Comparison of ENCODE assay signal across 1 cellular context in the genomic region with DNA sequence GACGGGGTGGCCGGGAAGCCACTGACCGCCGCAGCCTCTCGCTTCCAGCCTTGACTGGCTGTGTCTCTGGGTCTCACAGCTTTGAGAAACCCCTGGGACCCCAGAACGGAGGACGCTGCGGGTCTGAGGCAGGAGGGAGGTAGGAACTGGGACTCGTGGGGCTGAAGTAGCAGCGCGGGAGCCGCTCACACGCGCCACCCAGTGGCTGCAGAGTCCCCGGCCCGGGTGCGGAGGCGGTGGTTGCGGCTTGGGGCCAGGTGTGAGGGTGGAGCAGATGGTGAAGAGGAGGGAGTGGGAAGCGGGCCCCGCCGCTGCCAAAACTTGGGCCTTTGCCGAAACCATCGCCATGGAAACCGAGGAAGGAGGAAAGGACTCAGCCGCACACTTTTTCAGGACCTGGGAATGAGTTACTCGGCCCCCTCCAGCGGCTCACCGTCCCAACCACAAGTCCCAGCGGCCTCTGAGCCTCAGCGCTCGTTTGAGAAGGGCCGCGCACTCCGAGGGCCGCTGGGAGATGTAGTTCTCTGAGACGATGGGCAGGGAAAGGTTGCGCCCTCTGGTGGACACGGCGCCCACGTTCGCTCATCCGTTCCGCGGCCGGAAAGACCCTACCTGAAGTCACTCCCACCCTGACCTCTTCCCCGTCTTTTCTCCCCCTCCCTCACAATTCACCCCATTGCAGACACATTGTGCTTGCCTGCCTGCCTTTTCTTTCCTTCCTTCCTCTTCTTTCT.
TF ChIP-seq lines count a peak whose summit lies in the region.

No MANE protein-coding gene starts in this region.

TF ChIP-seq in A549, 52 proteins besides CTCF, POLR2A, EP300 and RAD21 (continued from another document):
- TF ChIP-seq, protein P1, sequence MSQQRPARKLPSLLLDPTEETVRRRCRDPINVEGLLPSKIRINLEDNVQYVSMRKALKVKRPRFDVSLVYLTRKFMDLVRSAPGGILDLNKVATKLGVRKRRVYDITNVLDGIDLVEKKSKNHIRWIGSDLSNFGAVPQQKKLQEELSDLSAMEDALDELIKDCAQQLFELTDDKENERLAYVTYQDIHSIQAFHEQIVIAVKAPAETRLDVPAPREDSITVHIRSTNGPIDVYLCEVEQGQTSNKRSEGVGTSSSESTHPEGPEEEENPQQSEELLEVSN (IDR thresholded peaks at IDR 0.05; ENCODE audit: borderline replicate concordance, low read depth): 0 out of 2 replicates have a peak, but pooled peaks have one; percentile 53
- TF ChIP-seq, protein P2, sequence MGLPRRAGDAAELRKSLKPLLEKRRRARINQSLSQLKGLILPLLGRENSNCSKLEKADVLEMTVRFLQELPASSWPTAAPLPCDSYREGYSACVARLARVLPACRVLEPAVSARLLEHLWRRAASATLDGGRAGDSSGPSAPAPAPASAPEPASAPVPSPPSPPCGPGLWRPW (IDR thresholded peaks at IDR 0.05): no peak
- no peak for TF ChIP-seq FOXS1 (CRISPR knock-in tag; IDR thresholded peaks at IDR 0.05)
- peak; percentile 94 for TF ChIP-seq SMC3 (IDR thresholded peaks at IDR 0.05)
